14 cellular contexts compared by ENCODE assay signal in the genomic region with DNA sequence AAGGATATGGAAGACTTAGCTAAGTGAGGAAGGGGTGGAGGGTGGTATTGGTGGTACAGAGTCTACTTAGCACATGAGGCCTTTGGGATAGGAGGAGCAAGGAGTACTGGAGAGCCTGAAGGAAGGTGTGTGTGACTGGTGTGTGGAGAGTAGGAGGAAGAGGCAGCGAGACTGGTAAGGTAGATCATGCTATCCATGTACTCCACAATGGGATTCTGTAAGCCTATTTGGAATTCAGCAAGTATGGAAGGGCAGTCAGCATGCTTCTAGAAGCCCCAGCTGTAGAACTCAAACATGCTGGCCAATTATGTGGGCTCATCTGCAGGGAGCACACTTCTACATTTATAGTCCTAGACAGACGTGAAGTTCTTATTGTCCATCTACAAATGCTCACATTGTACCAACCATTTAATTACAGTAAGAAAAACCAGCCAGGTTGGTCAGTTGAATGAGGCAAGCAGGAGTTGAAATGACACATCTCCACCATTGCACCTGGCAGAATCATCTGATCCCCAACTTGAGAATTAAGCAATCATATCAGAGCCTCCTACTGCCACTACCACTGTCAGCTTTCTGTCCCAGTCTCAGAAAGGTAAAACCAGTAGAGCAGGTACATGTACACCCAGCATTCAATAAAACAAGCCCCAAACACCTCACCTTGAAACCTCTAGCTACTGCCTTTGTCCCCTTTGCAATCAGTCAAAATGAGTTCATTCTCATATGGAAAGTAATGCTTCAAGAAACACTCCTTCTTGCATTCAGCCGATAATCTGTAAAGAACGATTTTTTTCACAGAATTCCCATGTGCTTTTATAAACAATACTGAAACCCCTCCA.
DNase-seq lines count a peak whose midpoint lies in the region; ATAC-seq and TF ChIP-seq lines count a peak whose summit lies in the region.
"Had no signal": no experiment of that assay in that cellular context is flagged by ENCODE, and none has a peak within 500 bp of the region (broad histone marks: within the 10 kb centered on the region; RNA-seq: fewer than 3 reads in every experiment).

No MANE protein-coding gene starts in this region.

- TF ChIP-seq CTCF in osteoblast (IDR thresholded peaks at IDR 0.05; ENCODE audit: extremely low read depth, low read depth, low read length) = no peak
- TF ChIP-seq CTCF in uterus (IDR thresholded peaks at IDR 0.05) = no peak

- H3K27ac Mint-ChIP-seq in IgD-negative memory B cell = peak overlapping the region in 1 of 3 donors; percentile 89
- H3K27ac Mint-ChIP-seq: activated CD8-positive, alpha-beta memory T cell treated with anti-CD3 and anti-CD28 coated beads, Interleukin-2, amount 10 ng/mL, durations not matched to agents 7 days and 5 days had no signal

- ATAC-seq in GM18858 (IDR thresholded peaks at IDR 0.05; ENCODE audit: unreplicated experiment) (peak; percentile 39), GM21825 (IDR thresholded peaks at IDR 0.05; ENCODE audit: unreplicated experiment) (peak; percentile 51)
- ATAC-seq: activated CD8-positive, alpha-beta memory T cell treated with anti-CD3 and anti-CD28 coated beads, Interleukin-2, amount 10 ng/mL, durations not matched to agents 7 days and 5 days; HCT116 had no signal

- H3K27ac ChIP-seq in osteoblast (ENCODE audit: low read depth, low read length) (peak overlapping the region; percentile 21), uterus (no peak overlapping the region)
- H3K27ac ChIP-seq: SJSA1 had no signal

- H3K4me2 ChIP-seq in osteoblast (ENCODE audit: insufficient read depth, low read length) = peak overlapping the region; percentile 41

- H3K36me3 ChIP-seq in osteoblast (ENCODE audit: insufficient read depth, low read length) = peaks cover 30% of the 10 kb centered on the region
- H3K36me3 ChIP-seq in uterus = no peaks in the 10 kb centered on the region

- H3K27me3 ChIP-seq in osteoblast (ENCODE audit: insufficient read depth, low read length) (no peaks in the 10 kb centered on the region), uterus (no peaks in the 10 kb centered on the region)
- H3K27me3 ChIP-seq: SJSA1 had no signal

- H3K27me3 Mint-ChIP-seq in IgD-negative memory B cell = no peaks in the 10 kb centered on the region
- H3K27me3 Mint-ChIP-seq: activated CD8-positive, alpha-beta memory T cell treated with anti-CD3 and anti-CD28 coated beads, Interleukin-2, amount 10 ng/mL, durations not matched to agents 7 days and 5 days; central memory CD8-positive, alpha-beta T cell had no signal

- H3K4me3 ChIP-seq in osteoblast (ENCODE audit: insufficient read depth, low read length) (no peak overlapping the region), uterus (no peak overlapping the region)
- H3K4me3 ChIP-seq: SJSA1 had no signal

- H3K36me3 Mint-ChIP-seq in IgD-negative memory B cell = peaks cover 4% of the 10 kb centered on the region

- peaks cover 17% of the 10 kb centered on the region for H3K4me1 ChIP-seq in osteoblast (ENCODE audit: insufficient read depth, low read length)
- no peaks in the 10 kb centered on the region for H3K4me1 ChIP-seq in uterus

- H3K4me3 Mint-ChIP-seq in IgD-negative memory B cell = peak overlapping the region in 3 of 4 donors; percentile 35 to 78 (median 48)
- H3K4me3 Mint-ChIP-seq: activated CD8-positive, alpha-beta memory T cell treated with anti-CD3 and anti-CD28 coated beads, Interleukin-2, amount 10 ng/mL, durations not matched to agents 7 days and 5 days; central memory CD8-positive, alpha-beta T cell; nephron had no signal

- peaks cover 6 to 17% (median 10%) of the 10 kb centered on the region in 3 donors for H3K4me1 Mint-ChIP-seq in IgD-negative memory B cell
- H3K4me1 Mint-ChIP-seq: central memory CD8-positive, alpha-beta T cell; nephron had no signal

- H3K9me3 Mint-ChIP-seq in IgD-negative memory B cell = no peaks in the 10 kb centered on the region
- H3K9me3 Mint-ChIP-seq: central memory CD8-positive, alpha-beta T cell; nephron had no signal

- no peak for TF ChIP-seq POLR2A in uterus (IDR thresholded peaks at IDR 0.05)

- intact Hi-C loops in uterus (cut with DNase I; ENCODE audit: low total_unique reads) = no loop called here

- H2AFZ ChIP-seq in osteoblast (ENCODE audit: low read length) = no peak overlapping the region

- H4K20me1 ChIP-seq in osteoblast (ENCODE audit: insufficient read depth, low read length) = no peaks in the 10 kb centered on the region

- H3K79me2 ChIP-seq in osteoblast (ENCODE audit: insufficient read depth, low read length) = no peaks in the 10 kb centered on the region

- DNase-seq in osteoblast (ENCODE audit: insufficient read length, low spot score, missing footprints) = no peak
- DNase-seq in GDM1 (lab: John Stamatoyannopoulos, UW) = no peak
- no peak for DNase-seq in NCI-H82 (lab: John Stamatoyannopoulos, UW)
- no peak for DNase-seq in KG1 (lab: John Stamatoyannopoulos, UW)
- no peak for DNase-seq in uterus
- DNase-seq: activated CD8-positive, alpha-beta memory T cell treated with anti-CD3 and anti-CD28 coated beads, Interleukin-2, amount 10 ng/mL, durations not matched to agents 7 days and 5 days; NCI-H1048 had no signal

- H3K9me3 ChIP-seq in osteoblast (ENCODE audit: low read depth, low read length) (no peaks in the 10 kb centered on the region), uterus (no peaks in the 10 kb centered on the region)
- H3K9me3 ChIP-seq: SJSA1 had no signal
